Comparison of ENCODE assay signal across 1 cellular context in the genomic region with DNA sequence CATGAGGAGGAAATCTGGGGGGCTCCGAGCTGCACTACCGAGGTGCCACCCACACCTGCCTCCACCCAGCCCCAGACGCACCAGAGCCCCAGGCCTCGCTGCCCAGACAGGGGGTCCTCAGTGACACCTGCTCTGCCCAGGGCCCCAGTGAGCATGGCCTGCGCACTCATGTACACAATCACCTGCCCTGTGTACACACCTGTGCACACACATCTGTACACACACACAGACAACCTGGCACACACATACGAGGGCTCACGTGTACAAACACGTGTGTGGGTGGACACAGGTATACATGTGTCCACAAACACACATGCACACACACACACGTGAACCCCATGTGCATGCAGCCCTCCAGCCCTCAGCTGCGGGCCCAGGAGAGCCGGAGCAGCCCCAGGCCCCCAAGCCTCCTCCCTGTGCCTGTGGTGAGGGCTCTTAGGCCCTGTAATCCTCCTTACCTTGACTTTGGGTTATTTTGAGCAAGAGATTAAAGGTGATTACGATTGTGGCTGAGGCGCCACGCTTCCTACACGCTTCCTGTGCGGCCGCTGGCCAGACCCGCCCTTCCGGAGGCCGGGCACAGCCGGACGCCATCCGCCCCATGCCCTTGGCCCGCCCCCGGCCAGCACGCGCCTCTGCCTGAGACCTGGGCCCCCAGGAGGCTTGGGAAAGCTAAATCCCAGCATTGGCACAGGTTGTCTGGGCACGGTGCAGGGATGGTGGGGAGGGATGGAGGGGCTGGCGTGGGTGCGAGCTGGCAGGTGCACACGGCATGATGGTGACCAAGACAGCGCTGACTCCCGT.
A peak's percentile ranks its signal among the peaks of the same experiment; 100 is the strongest.
TF ChIP-seq lines count a peak whose summit lies in the region.

No MANE protein-coding gene starts in this region.

TF ChIP-seq in K562, 482 proteins besides CTCF, POLR2A, EP300 and RAD21 (continued from another document and continues in another):
- TF ChIP-seq, protein P1, sequence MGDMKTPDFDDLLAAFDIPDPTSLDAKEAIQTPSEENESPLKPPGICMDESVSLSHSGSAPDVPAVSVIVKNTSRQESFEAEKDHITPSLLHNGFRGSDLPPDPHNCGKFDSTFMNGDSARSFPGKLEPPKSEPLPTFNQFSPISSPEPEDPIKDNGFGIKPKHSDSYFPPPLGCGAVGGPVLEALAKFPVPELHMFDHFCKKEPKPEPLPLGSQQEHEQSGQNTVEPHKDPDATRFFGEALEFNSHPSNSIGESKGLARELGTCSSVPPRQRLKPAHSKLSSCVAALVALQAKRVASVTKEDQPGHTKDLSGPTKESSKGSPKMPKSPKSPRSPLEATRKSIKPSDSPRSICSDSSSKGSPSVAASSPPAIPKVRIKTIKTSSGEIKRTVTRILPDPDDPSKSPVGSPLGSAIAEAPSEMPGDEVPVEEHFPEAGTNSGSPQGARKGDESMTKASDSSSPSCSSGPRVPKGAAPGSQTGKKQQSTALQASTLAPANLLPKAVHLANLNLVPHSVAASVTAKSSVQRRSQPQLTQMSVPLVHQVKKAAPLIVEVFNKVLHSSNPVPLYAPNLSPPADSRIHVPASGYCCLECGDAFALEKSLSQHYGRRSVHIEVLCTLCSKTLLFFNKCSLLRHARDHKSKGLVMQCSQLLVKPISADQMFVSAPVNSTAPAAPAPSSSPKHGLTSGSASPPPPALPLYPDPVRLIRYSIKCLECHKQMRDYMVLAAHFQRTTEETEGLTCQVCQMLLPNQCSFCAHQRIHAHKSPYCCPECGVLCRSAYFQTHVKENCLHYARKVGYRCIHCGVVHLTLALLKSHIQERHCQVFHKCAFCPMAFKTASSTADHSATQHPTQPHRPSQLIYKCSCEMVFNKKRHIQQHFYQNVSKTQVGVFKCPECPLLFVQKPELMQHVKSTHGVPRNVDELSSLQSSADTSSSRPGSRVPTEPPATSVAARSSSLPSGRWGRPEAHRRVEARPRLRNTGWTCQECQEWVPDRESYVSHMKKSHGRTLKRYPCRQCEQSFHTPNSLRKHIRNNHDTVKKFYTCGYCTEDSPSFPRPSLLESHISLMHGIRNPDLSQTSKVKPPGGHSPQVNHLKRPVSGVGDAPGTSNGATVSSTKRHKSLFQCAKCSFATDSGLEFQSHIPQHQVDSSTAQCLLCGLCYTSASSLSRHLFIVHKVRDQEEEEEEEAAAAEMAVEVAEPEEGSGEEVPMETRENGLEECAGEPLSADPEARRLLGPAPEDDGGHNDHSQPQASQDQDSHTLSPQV (IDR thresholded peaks at IDR 0.05): peak; percentile 81
- TF ChIP-seq ELF4 (CRISPR knock-in tag; IDR thresholded peaks at IDR 0.05): 0 out of 2 replicates have a peak, but pooled peaks have one; percentile 15
- TF ChIP-seq, protein P2, sequence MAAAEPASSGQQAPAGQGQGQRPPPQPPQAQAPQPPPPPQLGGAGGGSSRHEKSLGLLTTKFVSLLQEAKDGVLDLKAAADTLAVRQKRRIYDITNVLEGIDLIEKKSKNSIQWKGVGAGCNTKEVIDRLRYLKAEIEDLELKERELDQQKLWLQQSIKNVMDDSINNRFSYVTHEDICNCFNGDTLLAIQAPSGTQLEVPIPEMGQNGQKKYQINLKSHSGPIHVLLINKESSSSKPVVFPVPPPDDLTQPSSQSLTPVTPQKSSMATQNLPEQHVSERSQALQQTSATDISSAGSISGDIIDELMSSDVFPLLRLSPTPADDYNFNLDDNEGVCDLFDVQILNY (CRISPR knock-in tag; IDR thresholded peaks at IDR 0.05): no peak
- TF ChIP-seq CCNT2 (IDR thresholded peaks at IDR 0.05; ENCODE audit: borderline replicate concordance, extremely low read depth, insufficient read length, low read depth, low read length): no peak
- TF ChIP-seq ZNF639 (CRISPR knock-in tag; conservative IDR thresholded peaks at IDR 0.05 in 1 of 2, IDR thresholded peaks at IDR 0.05 in 1 of 2): peak in 1 of 2 experiments; percentile 20; a peak in 1 of 4 replicates
- TF ChIP-seq, protein P3, sequence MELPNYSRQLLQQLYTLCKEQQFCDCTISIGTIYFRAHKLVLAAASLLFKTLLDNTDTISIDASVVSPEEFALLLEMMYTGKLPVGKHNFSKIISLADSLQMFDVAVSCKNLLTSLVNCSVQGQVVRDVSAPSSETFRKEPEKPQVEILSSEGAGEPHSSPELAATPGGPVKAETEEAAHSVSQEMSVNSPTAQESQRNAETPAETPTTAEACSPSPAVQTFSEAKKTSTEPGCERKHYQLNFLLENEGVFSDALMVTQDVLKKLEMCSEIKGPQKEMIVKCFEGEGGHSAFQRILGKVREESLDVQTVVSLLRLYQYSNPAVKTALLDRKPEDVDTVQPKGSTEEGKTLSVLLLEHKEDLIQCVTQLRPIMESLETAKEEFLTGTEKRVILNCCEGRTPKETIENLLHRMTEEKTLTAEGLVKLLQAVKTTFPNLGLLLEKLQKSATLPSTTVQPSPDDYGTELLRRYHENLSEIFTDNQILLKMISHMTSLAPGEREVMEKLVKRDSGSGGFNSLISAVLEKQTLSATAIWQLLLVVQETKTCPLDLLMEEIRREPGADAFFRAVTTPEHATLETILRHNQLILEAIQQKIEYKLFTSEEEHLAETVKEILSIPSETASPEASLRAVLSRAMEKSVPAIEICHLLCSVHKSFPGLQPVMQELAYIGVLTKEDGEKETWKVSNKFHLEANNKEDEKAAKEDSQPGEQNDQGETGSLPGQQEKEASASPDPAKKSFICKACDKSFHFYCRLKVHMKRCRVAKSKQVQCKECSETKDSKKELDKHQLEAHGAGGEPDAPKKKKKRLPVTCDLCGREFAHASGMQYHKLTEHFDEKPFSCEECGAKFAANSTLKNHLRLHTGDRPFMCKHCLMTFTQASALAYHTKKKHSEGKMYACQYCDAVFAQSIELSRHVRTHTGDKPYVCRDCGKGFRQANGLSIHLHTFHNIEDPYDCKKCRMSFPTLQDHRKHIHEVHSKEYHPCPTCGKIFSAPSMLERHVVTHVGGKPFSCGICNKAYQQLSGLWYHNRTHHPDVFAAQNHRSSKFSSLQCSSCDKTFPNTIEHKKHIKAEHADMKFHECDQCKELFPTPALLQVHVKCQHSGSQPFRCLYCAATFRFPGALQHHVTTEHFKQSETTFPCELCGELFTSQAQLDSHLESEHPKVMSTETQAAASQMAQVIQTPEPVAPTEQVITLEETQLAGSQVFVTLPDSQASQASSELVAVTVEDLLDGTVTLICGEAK (IDR thresholded peaks at IDR 0.05): peak; percentile 87
- TF ChIP-seq, protein P3 (CRISPR knock-in tag; IDR thresholded peaks at IDR 0.05): 0 out of 2 replicates have a peak, but pooled peaks have one; percentile 23
- TF ChIP-seq, protein P4, sequence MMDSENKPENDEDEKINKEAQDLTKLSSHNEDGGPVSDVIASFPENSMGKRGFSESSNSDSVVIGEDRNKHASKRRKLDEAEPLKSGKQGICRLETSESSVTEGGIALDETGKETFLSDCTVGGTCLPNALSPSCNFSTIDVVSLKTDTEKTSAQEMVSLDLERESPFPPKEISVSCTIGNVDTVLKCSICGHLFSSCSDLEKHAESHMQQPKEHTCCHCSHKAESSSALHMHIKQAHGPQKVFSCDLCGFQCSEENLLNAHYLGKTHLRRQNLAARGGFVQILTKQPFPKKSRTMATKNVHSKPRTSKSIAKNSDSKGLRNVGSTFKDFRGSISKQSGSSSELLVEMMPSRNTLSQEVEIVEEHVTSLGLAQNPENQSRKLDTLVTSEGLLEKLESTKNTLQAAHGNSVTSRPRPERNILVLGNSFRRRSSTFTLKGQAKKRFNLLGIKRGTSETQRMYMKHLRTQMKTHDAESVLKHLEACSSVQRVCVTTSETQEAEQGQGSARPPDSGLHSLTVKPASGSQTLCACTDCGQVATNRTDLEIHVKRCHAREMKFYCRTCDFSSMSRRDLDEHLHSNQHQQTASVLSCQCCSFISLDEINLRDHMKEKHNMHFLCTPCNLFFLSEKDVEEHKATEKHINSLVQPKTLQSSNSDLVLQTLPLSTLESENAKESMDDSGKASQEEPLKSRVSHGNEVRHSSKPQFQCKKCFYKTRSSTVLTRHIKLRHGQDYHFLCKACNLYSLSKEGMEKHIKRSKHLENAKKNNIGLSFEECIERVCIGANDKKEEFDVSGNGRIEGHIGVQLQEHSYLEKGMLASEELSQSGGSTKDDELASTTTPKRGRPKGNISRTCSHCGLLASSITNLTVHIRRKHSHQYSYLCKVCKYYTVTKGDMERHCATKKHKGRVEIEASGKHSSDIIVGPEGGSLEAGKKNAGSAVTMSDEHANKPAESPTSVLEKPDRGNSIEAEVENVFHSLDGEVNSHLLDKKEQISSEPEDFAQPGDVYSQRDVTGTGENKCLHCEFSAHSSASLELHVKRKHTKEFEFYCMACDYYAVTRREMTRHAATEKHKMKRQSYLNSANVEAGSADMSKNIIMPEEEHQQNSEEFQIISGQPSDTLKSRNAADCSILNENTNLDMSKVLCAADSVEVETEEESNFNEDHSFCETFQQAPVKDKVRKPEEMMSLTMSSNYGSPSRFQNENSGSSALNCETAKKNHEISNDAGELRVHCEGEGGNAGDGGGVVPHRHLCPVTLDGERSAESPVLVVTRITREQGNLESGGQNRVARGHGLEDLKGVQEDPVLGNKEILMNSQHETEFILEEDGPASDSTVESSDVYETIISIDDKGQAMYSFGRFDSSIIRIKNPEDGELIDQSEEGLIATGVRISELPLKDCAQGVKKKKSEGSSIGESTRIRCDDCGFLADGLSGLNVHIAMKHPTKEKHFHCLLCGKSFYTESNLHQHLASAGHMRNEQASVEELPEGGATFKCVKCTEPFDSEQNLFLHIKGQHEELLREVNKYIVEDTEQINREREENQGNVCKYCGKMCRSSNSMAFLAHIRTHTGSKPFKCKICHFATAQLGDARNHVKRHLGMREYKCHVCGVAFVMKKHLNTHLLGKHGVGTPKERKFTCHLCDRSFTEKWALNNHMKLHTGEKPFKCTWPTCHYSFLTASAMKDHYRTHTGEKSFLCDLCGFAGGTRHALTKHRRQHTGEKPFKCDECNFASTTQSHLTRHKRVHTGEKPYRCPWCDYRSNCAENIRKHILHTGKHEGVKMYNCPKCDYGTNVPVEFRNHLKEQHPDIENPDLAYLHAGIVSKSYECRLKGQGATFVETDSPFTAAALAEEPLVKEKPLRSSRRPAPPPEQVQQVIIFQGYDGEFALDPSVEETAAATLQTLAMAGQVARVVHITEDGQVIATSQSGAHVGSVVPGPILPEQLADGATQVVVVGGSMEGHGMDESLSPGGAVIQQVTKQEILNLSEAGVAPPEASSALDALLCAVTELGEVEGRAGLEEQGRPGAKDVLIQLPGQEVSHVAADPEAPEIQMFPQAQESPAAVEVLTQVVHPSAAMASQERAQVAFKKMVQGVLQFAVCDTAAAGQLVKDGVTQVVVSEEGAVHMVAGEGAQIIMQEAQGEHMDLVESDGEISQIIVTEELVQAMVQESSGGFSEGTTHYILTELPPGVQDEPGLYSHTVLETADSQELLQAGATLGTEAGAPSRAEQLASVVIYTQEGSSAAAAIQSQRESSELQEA (IDR thresholded peaks at IDR 0.05; ENCODE audit: low read depth): no peak
- TF ChIP-seq RBM39 (optimal IDR thresholded peaks at IDR 0.05; ENCODE audit: low read depth, low read length): peak; percentile 26
- peak; percentile 88 for TF ChIP-seq ZFX (CRISPR knock-in tag; IDR thresholded peaks at IDR 0.05)
- TF ChIP-seq, protein P5, sequence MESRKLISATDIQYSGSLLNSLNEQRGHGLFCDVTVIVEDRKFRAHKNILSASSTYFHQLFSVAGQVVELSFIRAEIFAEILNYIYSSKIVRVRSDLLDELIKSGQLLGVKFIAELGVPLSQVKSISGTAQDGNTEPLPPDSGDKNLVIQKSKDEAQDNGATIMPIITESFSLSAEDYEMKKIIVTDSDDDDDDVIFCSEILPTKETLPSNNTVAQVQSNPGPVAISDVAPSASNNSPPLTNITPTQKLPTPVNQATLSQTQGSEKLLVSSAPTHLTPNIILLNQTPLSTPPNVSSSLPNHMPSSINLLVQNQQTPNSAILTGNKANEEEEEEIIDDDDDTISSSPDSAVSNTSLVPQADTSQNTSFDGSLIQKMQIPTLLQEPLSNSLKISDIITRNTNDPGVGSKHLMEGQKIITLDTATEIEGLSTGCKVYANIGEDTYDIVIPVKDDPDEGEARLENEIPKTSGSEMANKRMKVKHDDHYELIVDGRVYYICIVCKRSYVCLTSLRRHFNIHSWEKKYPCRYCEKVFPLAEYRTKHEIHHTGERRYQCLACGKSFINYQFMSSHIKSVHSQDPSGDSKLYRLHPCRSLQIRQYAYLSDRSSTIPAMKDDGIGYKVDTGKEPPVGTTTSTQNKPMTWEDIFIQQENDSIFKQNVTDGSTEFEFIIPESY (CRISPR knock-in tag; IDR thresholded peaks at IDR 0.05): 0 out of 2 replicates have a peak, but pooled peaks have one; percentile 41
- TF ChIP-seq ATF1 (CRISPR knock-in tag; IDR thresholded peaks at IDR 0.05): 0 out of 2 replicates have a peak, but pooled peaks have one; percentile 20
- TF ChIP-seq ATF1 (tag; IDR thresholded peaks at IDR 0.05): peak; percentile 79
